ENCODE assay signal across 37 cellular contexts in genomic region chr6:36798852-36799251, GRCh38. TPM values are rescaled to one million over a fixed set of nuclear protein-coding genes. Genes with fewer than 3 reads are reported as not detected.
"Had no signal": no experiment of that assay in that cellular context is flagged by ENCODE, and none has a peak within 500 bp of the region (broad histone marks: within the 10 kb centered on the region; RNA-seq: fewer than 3 reads in every experiment).

No MANE protein-coding gene starts in this region.

- H3K4me3 ChIP-seq: ascending aorta, cardiac muscle cell had no signal

- H3K27me3 ChIP-seq: ascending aorta, cardiac muscle cell had no signal

- H3K4me1 Mint-ChIP-seq: activated CD4-positive, alpha-beta memory T cell treated with anti-CD3 and anti-CD28 coated beads, Interleukin-2, amount 10 ng/mL, durations not matched to agents 7 days and 5 days; activated CD8-positive, alpha-beta memory T cell treated with anti-CD3 and anti-CD28 coated beads, Interleukin-2, amount 10 ng/mL, durations not matched to agents 7 days and 5 days; activated naive CD4-positive, alpha-beta T cell treated with anti-CD3 and anti-CD28 coated beads, Interleukin-2, amount 50 U/mL, for 24 hours; activated naive CD8-positive, alpha-beta T cell treated with anti-CD3 and anti-CD28 coated beads, Interleukin-2, amount 50 U/mL, for 24 hours; central memory CD8-positive, alpha-beta T cell had no signal

- H3K27ac ChIP-seq: ascending aorta, cardiac muscle cell, VCaP had no signal

- FAIRE-seq: bronchial epithelial cell, TTC549 had no signal

- H3K9me3 Mint-ChIP-seq: activated B cell treated with CpG ODN at 0.5 μM for 24 hours; activated CD4-positive, alpha-beta memory T cell treated with anti-CD3 and anti-CD28 coated beads, Interleukin-2, amount 10 ng/mL, durations not matched to agents 7 days and 5 days; activated CD4-positive, alpha-beta T cell treated with anti-CD3 and anti-CD28 coated beads, Interleukin-2, amount 10 ng/mL, durations not matched to agents 24 days and 14 days; activated naive CD4-positive, alpha-beta T cell treated with anti-CD3 and anti-CD28 coated beads, Interleukin-2, amount 10 ng/mL, durations not matched to agents 7 days and 5 days; activated naive CD4-positive, alpha-beta T cell treated with anti-CD3 and anti-CD28 coated beads, Interleukin-2, amount 50 U/mL, for 24 hours; activated naive CD8-positive, alpha-beta T cell treated with anti-CD3 and anti-CD28 coated beads, Interleukin-2, amount 10 ng/mL, durations not matched to agents 7 days and 5 days; activated naive CD8-positive, alpha-beta T cell treated with anti-CD3 and anti-CD28 coated beads, Interleukin-2, amount 50 U/mL, for 24 hours; activated T-cell treated with anti-CD3 and anti-CD28 coated beads, Interleukin-2, amount 50 U/mL, for 24 hours; activated T-helper 2 cell treated with anti-CD3 and anti-CD28 coated beads, Interferon-gamma antibody, Interleukin-2, Interleukin-4, amounts not matched to agents 10 μg/mL and 5 μg/mL and 100 μg/mL, durations not matched to agents 14 hours and 24 hours and 36 hours; brain; central memory CD8-positive, alpha-beta T cell; T-helper 1 cell treated with Interleukin-12 subunit alpha and Interleukin-12 subunit beta and Interleukin-4 antibody, amounts not matched to agents 30 μg/mL and 1 μg/mL, for 36 hours; T-helper 2 cell treated with Interferon-gamma antibody and Interleukin-4, amounts not matched to agents 5 μg/mL and 100 μg/mL, for 36 hours had no signal

- ATAC-seq: activated CD8-positive, alpha-beta memory T cell treated with anti-CD3 and anti-CD28 coated beads, Interleukin-2, amount 10 ng/mL, durations not matched to agents 7 days and 5 days; activated CD8-positive, alpha-beta T cell treated with anti-CD3 and anti-CD28 coated beads, Interleukin-2, amount 10 ng/mL, durations not matched to agents 7 days and 5 days; activated naive CD8-positive, alpha-beta T cell treated with anti-CD3 and anti-CD28 coated beads, Interleukin-2, amount 50 U/mL, for 24 hours had no signal

- H3K4me1 ChIP-seq: ascending aorta had no signal

- H3K36me3 Mint-ChIP-seq: activated CD8-positive, alpha-beta memory T cell treated with anti-CD3 and anti-CD28 coated beads, Interleukin-2, amount 10 ng/mL, durations not matched to agents 7 days and 5 days; activated naive CD4-positive, alpha-beta T cell treated with anti-CD3 and anti-CD28 coated beads, Interleukin-2, amount 10 ng/mL, durations not matched to agents 7 days and 5 days; activated naive CD4-positive, alpha-beta T cell treated with anti-CD3 and anti-CD28 coated beads, Interleukin-2, amount 50 U/mL, for 24 hours; activated naive CD8-positive, alpha-beta T cell; activated naive CD8-positive, alpha-beta T cell treated with anti-CD3 and anti-CD28 coated beads, Interleukin-2, amount 10 ng/mL, durations not matched to agents 7 days and 5 days had no signal

- H3K27ac Mint-ChIP-seq: activated B cell treated with CpG ODN at 0.5 μM for 24 hours; activated CD4-positive, alpha-beta memory T cell treated with anti-CD3 and anti-CD28 coated beads, Interleukin-2, amount 10 ng/mL, durations not matched to agents 7 days and 5 days; activated CD4-positive, alpha-beta T cell treated with anti-CD3 and anti-CD28 coated beads, Interleukin-2, amount 10 ng/mL, durations not matched to agents 24 days and 14 days; activated CD8-positive, alpha-beta memory T cell treated with anti-CD3 and anti-CD28 coated beads, Interleukin-2, amount 10 ng/mL, durations not matched to agents 7 days and 5 days; activated CD8-positive, alpha-beta T cell treated with anti-CD3 and anti-CD28 coated beads, Interleukin-2, amount 10 ng/mL, durations not matched to agents 7 days and 5 days; activated naive CD4-positive, alpha-beta T cell treated with anti-CD3 and anti-CD28 coated beads, Interleukin-2, amount 10 ng/mL, durations not matched to agents 7 days and 5 days; activated naive CD4-positive, alpha-beta T cell treated with anti-CD3 and anti-CD28 coated beads, Interleukin-2, amount 50 U/mL, for 24 hours; activated naive CD8-positive, alpha-beta T cell; activated naive CD8-positive, alpha-beta T cell treated with anti-CD3 and anti-CD28 coated beads, Interleukin-2, amount 10 ng/mL, durations not matched to agents 7 days and 5 days; activated naive CD8-positive, alpha-beta T cell treated with anti-CD3 and anti-CD28 coated beads, Interleukin-2, amount 50 U/mL, for 24 hours; activated T-cell treated with anti-CD3 and anti-CD28 coated beads, Interleukin-2, amount 50 U/mL, for 24 hours; activated T-helper 2 cell treated with anti-CD3 and anti-CD28 coated beads, Interferon-gamma antibody, Interleukin-2, Interleukin-4, amounts not matched to agents 10 μg/mL and 5 μg/mL and 100 μg/mL, durations not matched to agents 14 hours and 24 hours and 36 hours; brain; T-helper 1 cell treated with Interleukin-12 subunit alpha and Interleukin-12 subunit beta and Interleukin-4 antibody, amounts not matched to agents 30 μg/mL and 1 μg/mL, for 36 hours; T-helper 2 cell treated with Interferon-gamma antibody and Interleukin-4, amounts not matched to agents 5 μg/mL and 100 μg/mL, for 36 hours had no signal

- DNase-seq: activated B cell treated with CpG ODN at 0.5 μM for 24 hours; activated CD4-positive, alpha-beta memory T cell treated with anti-CD3 and anti-CD28 coated beads, Interleukin-2, amount 10 ng/mL, durations not matched to agents 7 days and 5 days; activated CD4-positive, alpha-beta T cell treated with anti-CD3 and anti-CD28 coated beads for 4 hours; activated CD4-positive, alpha-beta T cell treated with anti-CD3 and anti-CD28 coated beads, Interleukin-2, amount 10 ng/mL, durations not matched to agents 24 days and 14 days; activated CD4-positive, alpha-beta T cell treated with anti-CD3 and anti-CD28 coated beads, Interleukin-2, amount 50 U/mL, for 48 hours; activated CD4-positive, CD25-positive, alpha-beta regulatory T cell treated with anti-CD3 and anti-CD28 coated beads, Interleukin-2, amount 50 U/mL, for 72 hours; activated CD8-positive, alpha-beta memory T cell treated with anti-CD3 and anti-CD28 coated beads for 24 hours; activated CD8-positive, alpha-beta memory T cell treated with anti-CD3 and anti-CD28 coated beads, Interleukin-2, amount 10 ng/mL, durations not matched to agents 7 days and 5 days; activated CD8-positive, alpha-beta memory T cell treated with anti-CD3 and anti-CD28 coated beads, Interleukin-2, amount 50 U/mL, for 48 hours; activated CD8-positive, alpha-beta T cell treated with anti-CD3 and anti-CD28 coated beads, Interleukin-2, amount 10 ng/mL, durations not matched to agents 7 days and 5 days; activated effector memory CD4-positive, alpha-beta T cell treated with Interleukin-2 at 50 U/mL for 16 hours; activated gamma-delta T cell; activated naive CD4-positive, alpha-beta T cell treated with anti-CD3 and anti-CD28 coated beads, Interleukin-2, amount 10 ng/mL, durations not matched to agents 7 days and 5 days; activated naive CD4-positive, alpha-beta T cell treated with Interleukin-2 at 50 U/mL for 16 hours; activated naive CD8-positive, alpha-beta T cell treated with anti-CD3 and anti-CD28 coated beads, Interleukin-2, amount 10 ng/mL, durations not matched to agents 7 days and 5 days; activated naive CD8-positive, alpha-beta T cell treated with anti-CD3 and anti-CD28 coated beads, Interleukin-2, amount 50 U/mL, for 24 hours; activated T-cell treated with anti-CD3 and anti-CD28 coated beads, Interleukin-2, amount 50 U/mL, for 24 hours; activated T-cell treated with anti-CD3 and anti-CD28 coated beads, Interleukin-2, amount 50 U/mL, for 48 hours; amygdala; anterior cingulate cortex; caudate nucleus; cerebellar nuclear complex; T-helper 1 cell; T-helper 2 cell; T-helper 9 cell had no signal

- H3K36me3 ChIP-seq: ascending aorta, cardiac muscle cell had no signal

- H3K9me3 ChIP-seq: ascending aorta had no signal

- H3K4me3 Mint-ChIP-seq: activated B cell treated with CpG ODN at 0.5 μM for 24 hours; activated CD4-positive, alpha-beta memory T cell treated with anti-CD3 and anti-CD28 coated beads, Interleukin-2, amount 10 ng/mL, durations not matched to agents 7 days and 5 days; activated CD4-positive, alpha-beta T cell treated with anti-CD3 and anti-CD28 coated beads, Interleukin-2, amount 10 ng/mL, durations not matched to agents 24 days and 14 days; activated CD8-positive, alpha-beta memory T cell treated with anti-CD3 and anti-CD28 coated beads, Interleukin-2, amount 10 ng/mL, durations not matched to agents 7 days and 5 days; activated CD8-positive, alpha-beta T cell treated with anti-CD3 and anti-CD28 coated beads, Interleukin-2, amount 10 ng/mL, durations not matched to agents 7 days and 5 days; activated naive CD4-positive, alpha-beta T cell treated with anti-CD3 and anti-CD28 coated beads, Interleukin-2, amount 10 ng/mL, durations not matched to agents 7 days and 5 days; activated naive CD4-positive, alpha-beta T cell treated with anti-CD3 and anti-CD28 coated beads, Interleukin-2, amount 50 U/mL, for 24 hours; activated naive CD8-positive, alpha-beta T cell; activated naive CD8-positive, alpha-beta T cell treated with anti-CD3 and anti-CD28 coated beads, Interleukin-2, amount 10 ng/mL, durations not matched to agents 7 days and 5 days; activated naive CD8-positive, alpha-beta T cell treated with anti-CD3 and anti-CD28 coated beads, Interleukin-2, amount 50 U/mL, for 24 hours; activated T-cell treated with anti-CD3 and anti-CD28 coated beads, Interleukin-2, amount 50 U/mL, for 24 hours; brain; central memory CD8-positive, alpha-beta T cell; T-helper 1 cell treated with Interleukin-12 subunit alpha and Interleukin-12 subunit beta and Interleukin-4 antibody, amounts not matched to agents 30 μg/mL and 1 μg/mL, for 36 hours; T-helper 2 cell treated with Interferon-gamma antibody and Interleukin-4, amounts not matched to agents 5 μg/mL and 100 μg/mL, for 36 hours had no signal

RNA-seq across cellular contexts. Expression of gene CPNE5, which starts 40.4 kb away (rescaled TPM):
- total RNA-seq: bronchial epithelial cell had no signal
